ENCODE assay signal across 8 cellular contexts in genomic region chr20:53738039-53738944, GRCh38.
DNase-seq lines count a peak whose midpoint lies in the region; ATAC-seq, FAIRE-seq and TF ChIP-seq lines count a peak whose summit lies in the region.

No MANE protein-coding gene starts in this region.

- H3K9me3 ChIP-seq in adrenal gland (replicated peaks in 1 of 3) (no peaks in the 10 kb centered on the region), iPS-20b (ENCODE audit: insufficient read depth, low read depth, low read length) (no peaks in the 10 kb centered on the region), small intestine (ENCODE audit: control insufficient read depth, low read depth) (no peaks in the 10 kb centered on the region)

- no peak for TF ChIP-seq CTCF in adrenal gland (IDR thresholded peaks at IDR 0.05)

- H3K9ac ChIP-seq in iPS-20b (ENCODE audit: low read depth, low read length) = peak overlapping the region; percentile 80

- peak in 1 of 2 donors; percentile 29 for TF ChIP-seq POLR2A in adrenal gland (IDR thresholded peaks at IDR 0.05)

- intact Hi-C loops in adrenal gland (cut with DNase I) = no loop called here

- H3K27ac ChIP-seq in adrenal gland (peak overlapping the region in 1 of 5 donors; percentile 44), iPS-20b (ENCODE audit: low read length) (peak overlapping the region; percentile 37), small intestine (ENCODE audit: low read depth in 1 of 2, low read length in 1 of 2) (peak overlapping the region; percentile 76 to 87)

- H3K27me3 ChIP-seq in adrenal gland (no peaks in the 10 kb centered on the region), iPS-20b (ENCODE audit: insufficient read depth, low read length) (no peaks in the 10 kb centered on the region), small intestine (ENCODE audit: control insufficient read depth in 2 of 2, insufficient read depth in 2 of 2, low read length in 2 of 2) (no peaks in the 10 kb centered on the region)

- no peak for ATAC-seq in GM21737 (IDR thresholded peaks at IDR 0.05; ENCODE audit: unreplicated experiment)

- H3K4me3 ChIP-seq in adrenal gland (no peak overlapping the region), iPS-20b (ENCODE audit: low read length) (peak overlapping the region; percentile 37; the same call in 1 of the 2 replicates), small intestine (ENCODE audit: low read depth in 1 of 2, low read length in 2 of 2) (peak overlapping the region in 1 of 2 donors; percentile 14)

- no peaks in the 10 kb centered on the region for H3K36me3 ChIP-seq in adrenal gland (replicated peaks in 1 of 2)
- H3K36me3 ChIP-seq in iPS-20b (ENCODE audit: insufficient read depth, low read depth, low read length) = no peaks in the 10 kb centered on the region
- H3K36me3 ChIP-seq in small intestine (ENCODE audit: control insufficient read depth in 2 of 2, insufficient read depth in 2 of 2, low read length in 2 of 2) = no peaks in the 10 kb centered on the region

- FAIRE-seq in small intestine (lab: Jason Lieb, UNC) = no peak

- 48 to 50% (median 49%) methylated on average over 26 of the region's 26 CpGs for WGBS in adrenal gland, 4 donors
- 14 to 43% (median 27%) methylated on average over 26 of the region's 26 CpGs for WGBS in small intestine, 3 donors

- peaks cover 0 to 16% of the 10 kb centered on the region in 2 donors for H3K4me1 ChIP-seq in adrenal gland (replicated peaks in 1 of 2)
- peaks cover 62% of the 10 kb centered on the region for H3K4me1 ChIP-seq in iPS-20b (ENCODE audit: insufficient read depth, low read length)
- peaks cover 3 to 14% of the 10 kb centered on the region in 2 donors for H3K4me1 ChIP-seq in small intestine (ENCODE audit: control insufficient read depth in 2 of 2, insufficient read depth in 1 of 2, low read depth in 1 of 2, low read length in 1 of 2)

- peak; percentile 80 for DNase-seq in DMS153 (lab: John Stamatoyannopoulos, UW)
- DNase-seq in NCI-H128 (lab: John Stamatoyannopoulos, UW; ENCODE audit: unreplicated experiment) = peak; percentile 91
- peak; percentile 20 to 86 (median 52) for DNase-seq in adrenal gland
- peak; percentile 92 for DNase-seq in small intestine
- no peak for DNase-seq in germinal center (ENCODE audit: low spot score)
- DNase-seq in SKM-1 (lab: John Stamatoyannopoulos, UW; ENCODE audit: unreplicated experiment) = no peak

Comparison
In these comparisons a context has a peak if more than half of its experiments do, and no peak if none do; other contexts are left out.
1. DNase-seq: peak in DMS153 (single experiment), NCI-H128 (single experiment), adrenal gland (7 of 7) and small intestine (single experiment); none in germinal center (single experiment) and SKM-1 (single experiment).